16 cellular contexts compared by ENCODE assay signal in the genomic region with DNA sequence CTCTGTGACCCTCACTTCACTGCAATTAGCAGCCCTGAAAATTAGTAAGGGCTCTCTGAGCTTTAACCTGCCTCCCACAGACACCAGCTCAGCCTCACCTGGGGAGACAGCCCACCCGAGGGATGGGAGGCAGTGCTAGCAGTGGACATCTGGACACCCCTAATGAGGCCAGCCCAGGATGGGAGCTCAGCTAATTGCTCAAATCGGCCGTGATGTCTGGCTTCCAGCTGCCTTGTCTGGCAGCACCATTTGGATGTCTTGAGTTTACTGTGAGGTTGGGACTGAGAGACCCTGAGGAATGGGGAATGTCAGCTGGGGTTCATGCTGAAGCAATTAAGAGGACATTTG.
"Had no signal": no experiment of that assay in that cellular context is flagged by ENCODE, and none has a peak within 500 bp of the region (broad histone marks: within the 10 kb centered on the region; RNA-seq: fewer than 3 reads in every experiment).

No MANE protein-coding gene starts in this region.

- H3K36me3 ChIP-seq: adrenal gland, cardiac muscle cell, pancreas had no signal

- DNase-seq: activated CD4-positive, alpha-beta T cell treated with anti-CD3 and anti-CD28 coated beads, Interleukin-2, amount 10 ng/mL, durations not matched to agents 24 days and 14 days; activated CD8-positive, alpha-beta memory T cell treated with anti-CD3 and anti-CD28 coated beads, Interleukin-2, amount 50 U/mL, for 4 hours; activated CD8-positive, alpha-beta T cell treated with anti-CD3 and anti-CD28 coated beads, Interleukin-2, amount 10 ng/mL, durations not matched to agents 7 days and 5 days; activated effector memory CD4-positive, alpha-beta T cell treated with anti-CD3 and anti-CD28 coated beads, Interleukin-2, amount 50 U/mL, for 16 hours; activated T-cell treated with anti-CD3 and anti-CD28 coated beads, Interleukin-2, amount 50 U/mL, for 48 hours; adrenal gland; hypothalamus; pancreas; stimulated activated CD4-positive, alpha-beta T cell treated with anti-CD3 and anti-CD28 coated beads, Interleukin-2, amount 100 ng/mL, for 48 hours; T-helper 17 cell had no signal

- H3K4me3 Mint-ChIP-seq: activated CD4-positive, alpha-beta T cell treated with anti-CD3 and anti-CD28 coated beads, Interleukin-2, amount 10 ng/mL, durations not matched to agents 24 days and 14 days; activated CD8-positive, alpha-beta T cell treated with anti-CD3 and anti-CD28 coated beads, Interleukin-2, amount 10 ng/mL, durations not matched to agents 7 days and 5 days; activated naive CD4-positive, alpha-beta T cell treated with anti-CD3 and anti-CD28 coated beads, Interleukin-2, amount 50 U/mL, for 24 hours; neural crest cell; stimulated activated memory B cell treated with anti-CD40 and anti-IgM and Interleukin-4, amounts not matched to agents 10 μg/mL and 1 μg/mL and 100 μg/mL, for 72 hours; T-helper 17 cell; WTC11 had no signal

- ATAC-seq: activated CD8-positive, alpha-beta T cell treated with anti-CD3 and anti-CD28 coated beads, Interleukin-2, amount 10 ng/mL, durations not matched to agents 7 days and 5 days; esophagus mucosa; pancreas; stimulated activated memory B cell treated with anti-CD40 and anti-IgM and Interleukin-4, amounts not matched to agents 10 μg/mL and 1 μg/mL and 100 μg/mL, for 72 hours; T-helper 17 cell; WTC11 had no signal

- H3K27ac Mint-ChIP-seq: activated CD4-positive, alpha-beta T cell treated with anti-CD3 and anti-CD28 coated beads, Interleukin-2, amount 10 ng/mL, durations not matched to agents 24 days and 14 days; activated CD8-positive, alpha-beta T cell treated with anti-CD3 and anti-CD28 coated beads, Interleukin-2, amount 10 ng/mL, durations not matched to agents 7 days and 5 days; activated naive CD4-positive, alpha-beta T cell treated with anti-CD3 and anti-CD28 coated beads, Interleukin-2, amount 50 U/mL, for 24 hours; stimulated activated memory B cell treated with anti-CD40 and anti-IgM and Interleukin-4, amounts not matched to agents 10 μg/mL and 1 μg/mL and 100 μg/mL, for 72 hours; T-helper 17 cell; WTC11 had no signal

- H3K4me1 ChIP-seq: adrenal gland, pancreas had no signal

- H3K27ac ChIP-seq: adrenal gland, cardiac muscle cell, pancreas had no signal

- H3K36me3 Mint-ChIP-seq: activated naive CD4-positive, alpha-beta T cell treated with anti-CD3 and anti-CD28 coated beads, Interleukin-2, amount 50 U/mL, for 24 hours; stimulated activated memory B cell treated with anti-CD40 and anti-IgM and Interleukin-4, amounts not matched to agents 10 μg/mL and 1 μg/mL and 100 μg/mL, for 72 hours; WTC11 had no signal

- H3K27me3 Mint-ChIP-seq: activated CD4-positive, alpha-beta T cell treated with anti-CD3 and anti-CD28 coated beads, Interleukin-2, amount 10 ng/mL, durations not matched to agents 24 days and 14 days; activated naive CD4-positive, alpha-beta T cell treated with anti-CD3 and anti-CD28 coated beads, Interleukin-2, amount 50 U/mL, for 24 hours; T-helper 17 cell had no signal

- H3K9me3 ChIP-seq: adrenal gland, pancreas had no signal

- H3K27me3 ChIP-seq: adrenal gland, cardiac muscle cell, pancreas had no signal

- H3K4me1 Mint-ChIP-seq: activated CD4-positive, alpha-beta T cell treated with anti-CD3 and anti-CD28 coated beads, Interleukin-2, amount 10 ng/mL, durations not matched to agents 24 days and 14 days; activated naive CD4-positive, alpha-beta T cell treated with anti-CD3 and anti-CD28 coated beads, Interleukin-2, amount 50 U/mL, for 24 hours; stimulated activated memory B cell treated with anti-CD40 and anti-IgM and Interleukin-4, amounts not matched to agents 10 μg/mL and 1 μg/mL and 100 μg/mL, for 72 hours; T-helper 17 cell; WTC11 had no signal

- H3K9me3 Mint-ChIP-seq: activated CD4-positive, alpha-beta T cell treated with anti-CD3 and anti-CD28 coated beads, Interleukin-2, amount 10 ng/mL, durations not matched to agents 24 days and 14 days; activated naive CD4-positive, alpha-beta T cell treated with anti-CD3 and anti-CD28 coated beads, Interleukin-2, amount 50 U/mL, for 24 hours; stimulated activated memory B cell treated with anti-CD40 and anti-IgM and Interleukin-4, amounts not matched to agents 10 μg/mL and 1 μg/mL and 100 μg/mL, for 72 hours; WTC11 had no signal

- H3K4me3 ChIP-seq: adrenal gland, cardiac muscle cell, pancreas had no signal
